31 cellular contexts compared by ENCODE assay signal in genomic region chr2:15554525-15555218, GRCh38.
DNase-seq lines count a peak whose midpoint lies in the region; ATAC-seq and TF ChIP-seq lines count a peak whose summit lies in the region.
"Had no signal": no experiment of that assay in that cellular context is flagged by ENCODE, and none has a peak within 500 bp of the region (broad histone marks: within the 10 kb centered on the region; RNA-seq: fewer than 3 reads in every experiment).

No MANE protein-coding gene starts in this region.

- H3K4me3 Mint-ChIP-seq in central memory CD8-positive, alpha-beta T cell: no peak overlapping the region
- H3K4me3 Mint-ChIP-seq: activated B cell treated with CpG ODN at 0.5 μM for 24 hours; activated naive CD4-positive, alpha-beta T cell treated with anti-CD3 and anti-CD28 coated beads, Interleukin-2, amount 50 U/mL, for 24 hours; activated T-helper 17 cell treated with anti-CD3 and anti-CD28 coated beads, Interleukin-2, amount 50 U/mL, for 72 hours; memory B cell; neural crest cell; T-cell had no signal

- no peak for ATAC-seq in central memory CD8-positive, alpha-beta T cell (replicated peaks; ENCODE audit: extremely low read depth, poor library complexity, severe bottlenecking)
- ATAC-seq: activated T-helper 17 cell treated with anti-CD3 and anti-CD28 coated beads, Interleukin-2, amount 50 U/mL, for 72 hours; left lung; pancreas; T-cell; upper lobe of right lung had no signal

- H3F3A ChIP-seq in Loucy (ENCODE audit: low read depth): peaks cover 3% of the 10 kb centered on the region; the same call in 1 of the 2 replicates

- H3K27me3 ChIP-seq in Loucy (ENCODE audit: insufficient read depth, low read length, poor library complexity, severe bottlenecking): no peaks in the 10 kb centered on the region
- H3K27me3 ChIP-seq: left lung, pancreas, SJSA1, upper lobe of right lung had no signal

- H3K4me1 Mint-ChIP-seq in central memory CD8-positive, alpha-beta T cell: peaks cover 20% of the 10 kb centered on the region

- H3K9me2 ChIP-seq in Loucy (replicated peaks; ENCODE audit: low read depth, low read length): no peaks in the 10 kb centered on the region

- H3K27me3 Mint-ChIP-seq in central memory CD8-positive, alpha-beta T cell: no peaks in the 10 kb centered on the region
- H3K27me3 Mint-ChIP-seq: activated B cell treated with CpG ODN at 0.5 μM for 24 hours; activated naive CD4-positive, alpha-beta T cell treated with anti-CD3 and anti-CD28 coated beads, Interleukin-2, amount 50 U/mL, for 24 hours; activated T-helper 17 cell treated with anti-CD3 and anti-CD28 coated beads, Interleukin-2, amount 50 U/mL, for 72 hours; memory B cell; T-cell had no signal

- peaks cover 54% of the 10 kb centered on the region for H3K4me1 ChIP-seq in Loucy (ENCODE audit: insufficient read depth, low read length, poor library complexity, severe bottlenecking)

- peak overlapping the region; percentile 16 for H3K27ac Mint-ChIP-seq in central memory CD8-positive, alpha-beta T cell (ENCODE audit: low read depth)
- H3K27ac Mint-ChIP-seq: activated B cell treated with CpG ODN at 0.5 μM for 24 hours; activated naive CD4-positive, alpha-beta T cell treated with anti-CD3 and anti-CD28 coated beads, Interleukin-2, amount 50 U/mL, for 24 hours; memory B cell; T-cell had no signal

- no peaks in the 10 kb centered on the region for H3K9me3 Mint-ChIP-seq in central memory CD8-positive, alpha-beta T cell
- H3K9me3 Mint-ChIP-seq: activated B cell treated with CpG ODN at 0.5 μM for 24 hours; activated naive CD4-positive, alpha-beta T cell treated with anti-CD3 and anti-CD28 coated beads, Interleukin-2, amount 50 U/mL, for 24 hours; activated T-helper 17 cell treated with anti-CD3 and anti-CD28 coated beads, Interleukin-2, amount 50 U/mL, for 72 hours; memory B cell; neural crest cell; T-cell had no signal

- no peak for TF ChIP-seq CTCF in AG10803 (conservative IDR thresholded peaks at IDR 0.05; ENCODE audit: low read length)
- no peak for TF ChIP-seq CTCF in Loucy (conservative IDR thresholded peaks at IDR 0.05; ENCODE audit: low read length)

- H3K36me3 ChIP-seq in Loucy (ENCODE audit: insufficient read depth, low read length): peaks cover 25% of the 10 kb centered on the region

- peaks cover 56% of the 10 kb centered on the region for H3K79me2 ChIP-seq in Loucy (ENCODE audit: insufficient read depth, low read length)

- DNase-seq in AG10803 (ENCODE audit: low read depth): peak; percentile 19
- no peak for DNase-seq in central memory CD8-positive, alpha-beta T cell (ENCODE audit: low spot score in 2 of 2)
- peak; percentile 63 for DNase-seq in fibroblast of the conjunctiva (ENCODE audit: low read depth)
- no peak for DNase-seq in KG1 (lab: John Stamatoyannopoulos, UW)
- no peak for DNase-seq in NCI-H1930 (lab: John Stamatoyannopoulos, UW)
- DNase-seq in activated CD4-positive, alpha-beta T cell treated with anti-CD3 and anti-CD28 coated beads, Interleukin-2, amount 50 U/mL, for 4 hours: no peak
- DNase-seq in NCI-H524 treated with DMSO at 0.1 percent for 48 hours (lab: John Stamatoyannopoulos, UW): no peak
- DNase-seq: activated B cell treated with CpG ODN at 0.5 μM for 24 hours; anterior cingulate cortex; C1 segment of cervical spinal cord; central memory CD4-positive, alpha-beta T cell; COR-L47; DMS53; HCEC 1CT; left lung; NCI-H1105; NCI-H187; NCI-H2171; NCI-H510A; pancreas; RPMI8226; stimulated activated naive CD4-positive, alpha-beta T cell treated with Interleukin-2 at 50 U/mL for 16 hours; T-cell; upper lobe of right lung had no signal

- H3K36me3 Mint-ChIP-seq in central memory CD8-positive, alpha-beta T cell (ENCODE audit: insufficient read depth): peaks cover 22% of the 10 kb centered on the region

- H3K4me2 ChIP-seq in Loucy (ENCODE audit: low read depth, low read length, poor library complexity, severe bottlenecking): peak overlapping the region; percentile 94

- H3K9ac ChIP-seq in Loucy (ENCODE audit: low read depth, low read length, poor library complexity, severe bottlenecking): peak overlapping the region; percentile 82

- no peaks in the 10 kb centered on the region for H4K20me1 ChIP-seq in Loucy (ENCODE audit: insufficient read depth, low read length, poor library complexity, severe bottlenecking)

- H3K9me3 ChIP-seq in Loucy (ENCODE audit: insufficient read depth, low read depth, low read length): no peaks in the 10 kb centered on the region
- H3K9me3 ChIP-seq: left lung, pancreas, SJSA1, upper lobe of right lung had no signal

- no peak overlapping the region for H2AFZ ChIP-seq in Loucy (ENCODE audit: low read length)

- no peak overlapping the region for H3K4me3 ChIP-seq in AG10803 (ENCODE audit: low read length)
- peak overlapping the region; percentile 86 for H3K4me3 ChIP-seq in Loucy (ENCODE audit: low read length, poor library complexity, severe bottlenecking)
- H3K4me3 ChIP-seq: left lung, pancreas, SJSA1, skin epidermis, upper lobe of right lung had no signal

Comparison
In these comparisons a context has a peak if more than half of its experiments do, and no peak if none do; other contexts are left out.
1. DNase-seq: peak in AG10803 (single experiment) and fibroblast of the conjunctiva (single experiment); none in central memory CD8-positive, alpha-beta T cell (0 of 2), KG1 (single experiment), NCI-H1930 (0 of 2), activated CD4-positive, alpha-beta T cell treated with anti-CD3 and anti-CD28 coated beads, Interleukin-2, amount 50 U/mL, for 4 hours (0 of 2) and NCI-H524 treated with DMSO at 0.1 percent for 48 hours (single experiment).